18 cellular contexts compared by ENCODE assay signal in genomic region chr3:29092348-29092747, GRCh38.
A peak's percentile ranks its signal among the peaks of the same experiment; 100 is the strongest.
DNase-seq lines count a peak whose midpoint lies in the region; ATAC-seq and TF ChIP-seq lines count a peak whose summit lies in the region.
"Had no signal": no experiment of that assay in that cellular context is flagged by ENCODE, and none has a peak within 500 bp of the region (broad histone marks: within the 10 kb centered on the region; RNA-seq: fewer than 3 reads in every experiment).

No MANE protein-coding gene starts in this region.

- H3F3A ChIP-seq in GM23338 (replicated peaks; ENCODE audit: low read depth): no peaks in the 10 kb centered on the region

- TF ChIP-seq CTCF in upper lobe of right lung (IDR thresholded peaks at IDR 0.05) (no peak), GM23338 (conservative IDR thresholded peaks at IDR 0.05; ENCODE audit: low read depth in 2 of 2) (no peak)

- H3K27ac ChIP-seq in upper lobe of right lung (no peak overlapping the region), GM23338 (ENCODE audit: low read depth) (no peak overlapping the region)
- H3K27ac ChIP-seq: BLaER1 treated with 17β-estradiol and CSF1 and Interleukin-3, amounts not matched to agents 10 nM and 100 nM had no signal

- H3K4me2 ChIP-seq in GM23338: no peak overlapping the region
- H3K4me2 ChIP-seq: BLaER1 treated with 17β-estradiol and CSF1 and Interleukin-3, amounts not matched to agents 10 nM and 100 nM had no signal

- peaks cover 9% of the 10 kb centered on the region for H3K9me3 Mint-ChIP-seq in activated CD4-positive, alpha-beta T cell treated with anti-CD3 and anti-CD28 coated beads, Interleukin-2, amount 10 ng/mL, durations not matched to agents 24 days and 14 days
- H3K9me3 Mint-ChIP-seq in activated naive CD8-positive, alpha-beta T cell treated with anti-CD3 and anti-CD28 coated beads, Interleukin-2, amount 50 U/mL, for 24 hours: peaks cover 36% of the 10 kb centered on the region
- H3K9me3 Mint-ChIP-seq in GM23338: no peaks in the 10 kb centered on the region; the same call in 2 of the 3 replicates

- H3K36me3 ChIP-seq in upper lobe of right lung (no peaks in the 10 kb centered on the region), GM23338 (ENCODE audit: insufficient read depth) (no peaks in the 10 kb centered on the region)
- H3K36me3 ChIP-seq: BLaER1 treated with 17β-estradiol and CSF1 and Interleukin-3, amounts not matched to agents 10 nM and 100 nM; HAP-1 had no signal

- H4K20me1 ChIP-seq in GM23338 (replicated peaks; ENCODE audit: insufficient read depth): no peaks in the 10 kb centered on the region
- H4K20me1 ChIP-seq: BLaER1 treated with 17β-estradiol and CSF1 and Interleukin-3, amounts not matched to agents 10 nM and 100 nM had no signal

- H3K4me3 Mint-ChIP-seq in activated CD4-positive, alpha-beta T cell treated with anti-CD3 and anti-CD28 coated beads, Interleukin-2, amount 10 ng/mL, durations not matched to agents 24 days and 14 days: no peak overlapping the region
- H3K4me3 Mint-ChIP-seq in activated naive CD8-positive, alpha-beta T cell treated with anti-CD3 and anti-CD28 coated beads, Interleukin-2, amount 50 U/mL, for 24 hours: no peak overlapping the region
- no peak overlapping the region for H3K4me3 Mint-ChIP-seq in GM23338
- H3K4me3 Mint-ChIP-seq: B cell; CD8-positive, alpha-beta T cell had no signal

- H3K4me1 ChIP-seq in upper lobe of right lung (no peaks in the 10 kb centered on the region), GM23338 (ENCODE audit: insufficient read depth) (no peaks in the 10 kb centered on the region)
- H3K4me1 ChIP-seq: BLaER1 treated with 17β-estradiol and CSF1 and Interleukin-3, amounts not matched to agents 10 nM and 100 nM had no signal

- H3K27me3 ChIP-seq in upper lobe of right lung: no peaks in the 10 kb centered on the region
- H3K27me3 ChIP-seq in GM23338 (ENCODE audit: insufficient read depth): no peaks in the 10 kb centered on the region
- H3K27me3 ChIP-seq: BLaER1 treated with 17β-estradiol and CSF1 and Interleukin-3, amounts not matched to agents 10 nM and 100 nM had no signal

- H3K4me1 Mint-ChIP-seq in activated CD4-positive, alpha-beta T cell treated with anti-CD3 and anti-CD28 coated beads, Interleukin-2, amount 10 ng/mL, durations not matched to agents 24 days and 14 days: peaks cover 2% of the 10 kb centered on the region
- H3K4me1 Mint-ChIP-seq in activated naive CD8-positive, alpha-beta T cell treated with anti-CD3 and anti-CD28 coated beads, Interleukin-2, amount 50 U/mL, for 24 hours: peaks cover 22% of the 10 kb centered on the region
- no peaks in the 10 kb centered on the region for H3K4me1 Mint-ChIP-seq in GM23338
- H3K4me1 Mint-ChIP-seq: B cell had no signal

- H3K4me3 ChIP-seq in upper lobe of right lung: no peak overlapping the region
- no peak overlapping the region for H3K4me3 ChIP-seq in GM23338
- H3K4me3 ChIP-seq: BLaER1 treated with 17β-estradiol and CSF1 and Interleukin-3, amounts not matched to agents 10 nM and 100 nM; GM12878; HAP-1 had no signal

- intact Hi-C loops in activated CD4-positive, alpha-beta T cell treated with anti-CD3 and anti-CD28 coated beads, Interleukin-2, amount 10 ng/mL, durations not matched to agents 24 days and 14 days (cut with micrococcal nuclease): loop anchor here (5.0 kb wide), 2 partner anchors 175 to 190 kb away; partner anchors contain the start of gene RBMS3
- intact Hi-C loops in upper lobe of right lung (cut with DNase I): no loop called here

- H3K9me2 ChIP-seq in GM23338 (ENCODE audit: insufficient read depth): peaks cover 12% of the 10 kb centered on the region

- ATAC-seq in activated naive CD8-positive, alpha-beta T cell treated with anti-CD3 and anti-CD28 coated beads, Interleukin-2, amount 50 U/mL, for 24 hours: no peak
- ATAC-seq in upper lobe of right lung (peak; percentile 60), HG02870 (IDR thresholded peaks at IDR 0.05; ENCODE audit: unreplicated experiment) (no peak), GM23338 (no peak)
- ATAC-seq: CD8-positive, alpha-beta T cell; GM12878 had no signal

- H3K27me3 Mint-ChIP-seq in activated CD4-positive, alpha-beta T cell treated with anti-CD3 and anti-CD28 coated beads, Interleukin-2, amount 10 ng/mL, durations not matched to agents 24 days and 14 days: no peaks in the 10 kb centered on the region
- H3K27me3 Mint-ChIP-seq in activated naive CD8-positive, alpha-beta T cell treated with anti-CD3 and anti-CD28 coated beads, Interleukin-2, amount 50 U/mL, for 24 hours: no peaks in the 10 kb centered on the region
- no peaks in the 10 kb centered on the region for H3K27me3 Mint-ChIP-seq in GM23338 (ENCODE audit: insufficient read depth, low read depth, poor library complexity)
- H3K27me3 Mint-ChIP-seq: B cell had no signal

- H3K36me3 Mint-ChIP-seq in activated CD4-positive, alpha-beta T cell treated with anti-CD3 and anti-CD28 coated beads, Interleukin-2, amount 10 ng/mL, durations not matched to agents 24 days and 14 days (ENCODE audit: low read depth): no peaks in the 10 kb centered on the region
- peaks cover 2% of the 10 kb centered on the region for H3K36me3 Mint-ChIP-seq in activated naive CD8-positive, alpha-beta T cell treated with anti-CD3 and anti-CD28 coated beads, Interleukin-2, amount 50 U/mL, for 24 hours (ENCODE audit: low read depth)
- H3K36me3 Mint-ChIP-seq in GM23338 (ENCODE audit: low read depth): no peaks in the 10 kb centered on the region
- H3K36me3 Mint-ChIP-seq: CD8-positive, alpha-beta T cell had no signal

- DNase-seq in activated CD4-positive, alpha-beta T cell treated with anti-CD3 and anti-CD28 coated beads, Interleukin-2, amount 10 ng/mL, durations not matched to agents 24 days and 14 days: no peak
- no peak for DNase-seq in activated CD4-positive, alpha-beta T cell treated with anti-CD3 and anti-CD28 coated beads for 48 hours
- DNase-seq in activated naive CD8-positive, alpha-beta T cell treated with anti-CD3 and anti-CD28 coated beads, Interleukin-2, amount 50 U/mL, for 24 hours: no peak
- peak; percentile 53 for DNase-seq in fibroblast of peridontal ligament (ENCODE audit: extremely low read depth)
- no peak for DNase-seq in upper lobe of right lung
- DNase-seq in hippocampal formation (lab: John Stamatoyannopoulos, UW): no peak
- no peak for DNase-seq in GM23338 (ENCODE audit: low spot score)
- DNase-seq: 8988T; Calu3; CD8-positive, alpha-beta T cell; DND-41; EL; IMR-90 had no signal

- H3K79me2 ChIP-seq in GM23338 (replicated peaks; ENCODE audit: insufficient read depth): no peaks in the 10 kb centered on the region

- H2AFZ ChIP-seq in GM23338: no peak overlapping the region

- peaks cover 1% of the 10 kb centered on the region for H3K9me3 ChIP-seq in upper lobe of right lung
- H3K9me3 ChIP-seq: HAP-1 had no signal

- H3K27ac Mint-ChIP-seq in activated CD4-positive, alpha-beta T cell treated with anti-CD3 and anti-CD28 coated beads, Interleukin-2, amount 10 ng/mL, durations not matched to agents 24 days and 14 days: peak overlapping the region; percentile 39
- peak overlapping the region; percentile 74 for H3K27ac Mint-ChIP-seq in activated naive CD8-positive, alpha-beta T cell treated with anti-CD3 and anti-CD28 coated beads, Interleukin-2, amount 50 U/mL, for 24 hours
- no peak overlapping the region for H3K27ac Mint-ChIP-seq in GM23338
- H3K27ac Mint-ChIP-seq: B cell; CD8-positive, alpha-beta T cell had no signal

TF ChIP-seq in GM23338, 12 proteins besides CTCF, POLR2A, EP300 and RAD21:
- no peak for TF ChIP-seq ZNF331 (CRISPR knock-in tag; IDR thresholded peaks at IDR 0.05; ENCODE audit: low read depth)
- TF ChIP-seq ETS1 (IDR thresholded peaks at IDR 0.05): no peak
- no peak for TF ChIP-seq JUNB (IDR thresholded peaks at IDR 0.05; ENCODE audit: unreplicated experiment)
TF ChIP-seq in GM23338: peak in this region for 0.
